Comparison of ENCODE assay signal across 27 cellular contexts in the genomic region with DNA sequence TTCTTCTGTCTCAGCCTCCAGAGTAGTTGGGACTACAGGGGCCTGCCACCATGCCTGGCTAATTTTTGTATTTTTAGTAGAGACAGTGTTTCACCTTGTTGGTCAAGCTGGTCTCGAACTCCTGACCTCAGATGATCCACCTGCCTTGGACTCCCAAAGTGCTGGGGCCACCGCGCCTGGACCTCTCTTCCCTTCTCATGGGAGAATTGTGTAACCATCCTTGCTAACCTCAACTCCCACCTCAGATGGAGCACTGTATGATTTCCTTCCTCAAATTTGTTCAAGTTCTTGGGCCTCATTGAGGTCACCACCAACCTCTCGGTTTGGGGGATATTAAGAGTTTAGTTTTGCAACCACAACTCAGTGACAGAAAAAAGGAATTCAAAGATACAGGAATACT. TPM values are rescaled to one million over a fixed set of nuclear protein-coding genes. Genes with fewer than 3 reads are reported as not detected.
A peak's percentile ranks its signal among the peaks of the same experiment; 100 is the strongest.
DNase-seq lines count a peak whose midpoint lies in the region; ATAC-seq and TF ChIP-seq lines count a peak whose summit lies in the region.
"Had no signal": no experiment of that assay in that cellular context is flagged by ENCODE, and none has a peak within 500 bp of the region (broad histone marks: within the 10 kb centered on the region; RNA-seq: fewer than 3 reads in every experiment).

No MANE protein-coding gene starts in this region.

- H3K27ac ChIP-seq in right atrium auricular region (no peak overlapping the region), upper lobe of right lung (no peak overlapping the region)
- H3K27ac ChIP-seq: body of pancreas, C4-2B, esophagus muscularis mucosa, pancreas, sigmoid colon, SJSA1 had no signal

- H3K9me3 Mint-ChIP-seq in activated T-helper 17 cell treated with anti-CD3 and anti-CD28 coated beads, Interleukin-2, amount 50 U/mL, for 72 hours, result peaks cover 4% of the 10 kb centered on the region
- H3K9me3 Mint-ChIP-seq: activated CD4-positive, alpha-beta T cell treated with anti-CD3 and anti-CD28 coated beads, Interleukin-2, amount 10 ng/mL, durations not matched to agents 24 days and 14 days; effector memory CD8-positive, alpha-beta T cell; natural killer cell had no signal

- intact Hi-C loops in Right ventricle myocardium superior (cut with DNase I) (no loop called here), upper lobe of right lung (cut with DNase I) (no loop called here)

- H3K36me3 ChIP-seq in right atrium auricular region (no peaks in the 10 kb centered on the region), upper lobe of right lung (no peaks in the 10 kb centered on the region)
- H3K36me3 ChIP-seq: esophagus muscularis mucosa, pancreas, sigmoid colon, SJSA1 had no signal

- no peaks in the 10 kb centered on the region for H3K4me1 ChIP-seq in right atrium auricular region
- H3K4me1 ChIP-seq in upper lobe of right lung, result no peaks in the 10 kb centered on the region
- H3K4me1 ChIP-seq: body of pancreas, esophagus muscularis mucosa, pancreas, sigmoid colon, SJSA1 had no signal

- no peaks in the 10 kb centered on the region for H3K27me3 ChIP-seq in right atrium auricular region
- peaks cover 11% of the 10 kb centered on the region for H3K27me3 ChIP-seq in upper lobe of right lung

- H3K4me1 Mint-ChIP-seq in activated T-helper 17 cell treated with anti-CD3 and anti-CD28 coated beads, Interleukin-2, amount 50 U/mL, for 72 hours, result peaks cover 10% of the 10 kb centered on the region
- H3K4me1 Mint-ChIP-seq: H9 had no signal

- TF ChIP-seq CTCF in right atrium auricular region (IDR thresholded peaks at IDR 0.05) (no peak), upper lobe of right lung (IDR thresholded peaks at IDR 0.05) (no peak)

- H3K9me3 ChIP-seq in right atrium auricular region (no peaks in the 10 kb centered on the region), upper lobe of right lung (no peaks in the 10 kb centered on the region)
- H3K9me3 ChIP-seq: body of pancreas, esophagus muscularis mucosa, pancreas, sigmoid colon, SJSA1 had no signal

- no peaks in the 10 kb centered on the region for H3K36me3 Mint-ChIP-seq in activated T-helper 17 cell treated with anti-CD3 and anti-CD28 coated beads, Interleukin-2, amount 50 U/mL, for 72 hours (ENCODE audit: low read depth)
- H3K36me3 Mint-ChIP-seq: natural killer cell had no signal

- H3K4me3 ChIP-seq in right atrium auricular region (no peak overlapping the region), upper lobe of right lung (no peak overlapping the region)
- H3K4me3 ChIP-seq: body of pancreas, esophagus muscularis mucosa, pancreas, sigmoid colon, SJSA1 had no signal

- peaks cover 6% of the 10 kb centered on the region for H3K27me3 Mint-ChIP-seq in activated T-helper 17 cell treated with anti-CD3 and anti-CD28 coated beads, Interleukin-2, amount 50 U/mL, for 72 hours
- H3K27me3 Mint-ChIP-seq: activated CD4-positive, alpha-beta T cell treated with anti-CD3 and anti-CD28 coated beads, Interleukin-2, amount 10 ng/mL, durations not matched to agents 24 days and 14 days had no signal

- DNase-seq in right atrium auricular region (ENCODE audit: low spot score), result peak; percentile 55
- DNase-seq in Right ventricle myocardium superior, result no peak
- peak; percentile 96 for DNase-seq in NOMO-1 treated with dmso at 0.1 percent for 144 hours (lab: John Stamatoyannopoulos, UW; ENCODE audit: unreplicated experiment)
- DNase-seq in left lobe of liver (ENCODE audit: low spot score), result no peak
- no peak for DNase-seq in upper lobe of right lung
- no peak for DNase-seq in activated effector memory CD4-positive, alpha-beta T cell treated with anti-CD3 and anti-CD28 coated beads, Interleukin-2, amount 50 U/mL, for 16 hours
- DNase-seq in stimulated activated CD4-positive, alpha-beta T cell treated with anti-CD3 and anti-CD28 coated beads, Interleukin-12 subunit alpha, Interleukin-12 subunit beta, amount 100 ng/mL, for 4 hours, result no peak
- DNase-seq: activated CD4-positive, alpha-beta T cell treated with anti-CD3 and anti-CD28 coated beads, Interleukin-2, amount 10 ng/mL, durations not matched to agents 24 days and 14 days; effector memory CD8-positive, alpha-beta T cell; H9; kidney glomerular epithelial cell; mesenchymal stem cell; natural killer cell; NCI-H187; NCI-H226; NCI-H82; pancreas; sigmoid colon; T-helper 17 cell had no signal

- H3K27ac Mint-ChIP-seq in activated T-helper 17 cell treated with anti-CD3 and anti-CD28 coated beads, Interleukin-2, amount 50 U/mL, for 72 hours, result no peak overlapping the region
- H3K27ac Mint-ChIP-seq: activated CD4-positive, alpha-beta T cell treated with anti-CD3 and anti-CD28 coated beads, Interleukin-2, amount 10 ng/mL, durations not matched to agents 24 days and 14 days; effector memory CD8-positive, alpha-beta T cell; H9; natural killer cell had no signal

- ATAC-seq in Right ventricle myocardium superior (ENCODE audit: poor library complexity) (no peak), left lobe of liver (peak; percentile 22), upper lobe of right lung (peak; percentile 84)
- no peak for ATAC-seq in activated T-helper 17 cell treated with anti-CD3 and anti-CD28 coated beads, Interleukin-2, amount 50 U/mL, for 72 hours (replicated peaks)
- ATAC-seq: body of pancreas; effector memory CD8-positive, alpha-beta T cell; T-helper 17 cell had no signal

- H3K4me3 Mint-ChIP-seq in activated T-helper 17 cell treated with anti-CD3 and anti-CD28 coated beads, Interleukin-2, amount 50 U/mL, for 72 hours, result no peak overlapping the region
- H3K4me3 Mint-ChIP-seq: activated CD4-positive, alpha-beta T cell treated with anti-CD3 and anti-CD28 coated beads, Interleukin-2, amount 10 ng/mL, durations not matched to agents 24 days and 14 days; effector memory CD8-positive, alpha-beta T cell; H9; natural killer cell; T-helper 17 cell had no signal

RNA-seq across cellular contexts. Expression of a gene that starts 10.7 kb away (rescaled TPM):
- total RNA-seq in right atrium auricular region (1 to 10 TPM in 1 of 2 donors, under 1 TPM in 1; 0.93 to 3.6 TPM), Right ventricle myocardium superior (1.3 TPM), left lobe of liver (1.4 TPM), upper lobe of right lung (13.5 TPM)
- not detected for total RNA-seq in activated T-helper 17 cell treated with anti-CD3 and anti-CD28 coated beads, Interleukin-2, amount 50 U/mL, for 72 hours
- total RNA-seq: A673; activated CD4-positive, alpha-beta T cell treated with anti-CD3 and anti-CD28 coated beads, Interleukin-2, amount 10 ng/mL, durations not matched to agents 24 days and 14 days; chondrocyte; H9; SJSA1 had no signal

RNA-seq across cellular contexts. Expression of a gene that starts 21.3 kb away (rescaled TPM):
- total RNA-seq in right atrium auricular region (1 to 10 TPM; 1.1 to 3.4 TPM), Right ventricle myocardium superior (1.8 TPM), left lobe of liver (1.7 TPM), upper lobe of right lung (18.8 TPM)
- total RNA-seq in activated T-helper 17 cell treated with anti-CD3 and anti-CD28 coated beads, Interleukin-2, amount 50 U/mL, for 72 hours, result not detected
- total RNA-seq: A673; activated CD4-positive, alpha-beta T cell treated with anti-CD3 and anti-CD28 coated beads, Interleukin-2, amount 10 ng/mL, durations not matched to agents 24 days and 14 days; chondrocyte; frontal cortex; H9; SJSA1 had no signal

RNA-seq across cellular contexts. Expression of a gene that starts 36.7 kb away (rescaled TPM):
- total RNA-seq in right atrium auricular region (not detected), Right ventricle myocardium superior (not detected), left lobe of liver (not detected), upper lobe of right lung (4.8 TPM)
- not detected for total RNA-seq in activated T-helper 17 cell treated with anti-CD3 and anti-CD28 coated beads, Interleukin-2, amount 50 U/mL, for 72 hours
- total RNA-seq: A673; activated CD4-positive, alpha-beta T cell treated with anti-CD3 and anti-CD28 coated beads, Interleukin-2, amount 10 ng/mL, durations not matched to agents 24 days and 14 days; body of pancreas; chondrocyte; esophagus muscularis mucosa; H9; SJSA1 had no signal

RNA-seq across cellular contexts. Expression of a gene that starts 45.2 kb away (rescaled TPM):
- 10 to 100 TPM in 1 of 2 donors, 1 to 10 TPM in 1; 2.6 to 12.0 TPM for total RNA-seq in right atrium auricular region
- 7.7 TPM for total RNA-seq in Right ventricle myocardium superior
- total RNA-seq in left lobe of liver, result 8.7 TPM
- total RNA-seq in upper lobe of right lung, result 9.1 TPM
- total RNA-seq in activated T-helper 17 cell treated with anti-CD3 and anti-CD28 coated beads, Interleukin-2, amount 50 U/mL, for 72 hours, result not detected
- total RNA-seq: A673; activated CD4-positive, alpha-beta T cell treated with anti-CD3 and anti-CD28 coated beads, Interleukin-2, amount 10 ng/mL, durations not matched to agents 24 days and 14 days; chondrocyte; SJSA1 had no signal

RNA-seq across cellular contexts. Expression of a gene that starts 59.7 kb away (rescaled TPM):
- total RNA-seq in right atrium auricular region, result 1 to 10 TPM in 1 of 2 donors, not detected in 1; 1.7 TPM
- 1.8 TPM for total RNA-seq in Right ventricle myocardium superior
- total RNA-seq in left lobe of liver, result 0.75 TPM
- total RNA-seq in upper lobe of right lung, result 21.4 TPM
- total RNA-seq in activated T-helper 17 cell treated with anti-CD3 and anti-CD28 coated beads, Interleukin-2, amount 50 U/mL, for 72 hours, result under 1 TPM; 0.19 to 0.39 TPM
- total RNA-seq: A673, body of pancreas, chondrocyte, H9, SJSA1 had no signal

Comparison
In these comparisons a context has a peak if more than half of its experiments do, and no peak if none do; other contexts are left out.
1. DNase-seq: peak in right atrium auricular region (single experiment) and NOMO-1 treated with dmso at 0.1 percent for 144 hours (single experiment); none in Right ventricle myocardium superior (single experiment), left lobe of liver (single experiment), upper lobe of right lung (single experiment), activated effector memory CD4-positive, alpha-beta T cell treated with anti-CD3 and anti-CD28 coated beads, Interleukin-2, amount 50 U/mL, for 16 hours (single experiment) and stimulated activated CD4-positive, alpha-beta T cell treated with anti-CD3 and anti-CD28 coated beads, Interleukin-12 subunit alpha, Interleukin-12 subunit beta, amount 100 ng/mL, for 4 hours (single experiment).
2. ATAC-seq: peak in left lobe of liver (single experiment) and upper lobe of right lung (single experiment); none in Right ventricle myocardium superior (single experiment) and activated T-helper 17 cell treated with anti-CD3 and anti-CD28 coated beads, Interleukin-2, amount 50 U/mL, for 72 hours (single experiment).